ENCODE assay signal across 16 cellular contexts in genomic region chr3:37941608-37942540, GRCh38. TPM values are rescaled to one million over a fixed set of nuclear protein-coding genes. Genes with fewer than 3 reads are reported as not detected.
DNase-seq lines count a peak whose midpoint lies in the region; ATAC-seq, FAIRE-seq and TF ChIP-seq lines count a peak whose summit lies in the region.
"Had no signal": no experiment of that assay in that cellular context is flagged by ENCODE, and none has a peak within 500 bp of the region (broad histone marks: within the 10 kb centered on the region; RNA-seq: fewer than 3 reads in every experiment).

No MANE protein-coding gene starts in this region.

- no peak overlapping the region for H2BK15ac ChIP-seq in IMR-90 (ENCODE audit: low read depth, low read length)

- H3K9me3 ChIP-seq in IMR-90 (ENCODE audit: control insufficient read depth, insufficient read depth, low read length), result no peaks in the 10 kb centered on the region
- H3K9me3 ChIP-seq in K562 (replicated peaks; ENCODE audit: control insufficient read depth, insufficient read depth, low read depth, low read length), result no peaks in the 10 kb centered on the region
- H3K9me3 ChIP-seq in spleen, result no peaks in the 10 kb centered on the region

- H3K4me1 ChIP-seq in IMR-90 (ENCODE audit: control insufficient read depth, insufficient read depth, low read length), result peaks cover 24% of the 10 kb centered on the region
- peaks cover 0 to 10% of the 10 kb centered on the region in 2 experiments; a peak in 2 of 5 replicates for H3K4me1 ChIP-seq in K562 (replicated peaks in 1 of 2; ENCODE audit: control insufficient read depth in 2 of 2, insufficient read depth in 2 of 2, low read length in 2 of 2)
- peaks cover 23 to 75% (median 37%) of the 10 kb centered on the region in 6 donors for H3K4me1 ChIP-seq in spleen

- FAIRE-seq in K562 (lab: Jason Lieb, UNC), result no peak
- FAIRE-seq: islet of Langerhans had no signal

- no peak overlapping the region for H3K56ac ChIP-seq in IMR-90 (ENCODE audit: extremely low read depth, insufficient read depth, low read length)

- CTCF ChIA-PET in IMR-90 (lab: Yijun Ruan, JAX) (no interaction called here), K562 (lab: Yijun Ruan, JAX; ENCODE audit: low intra/inter-chr PET ratio) (no interaction called here)

- TF ChIP-seq POLR2A in IMR-90 (IDR thresholded peaks at IDR 0.05; ENCODE audit: low read depth, low read length) (no peak), K562 (conservative IDR thresholded peaks at IDR 0.05) (no peak), spleen (IDR thresholded peaks at IDR 0.05) (no peak)

- no peak overlapping the region for H2AFZ ChIP-seq in IMR-90 (replicated peaks; ENCODE audit: low read length, poor library complexity)
- H2AFZ ChIP-seq in K562 (ENCODE audit: low read depth, low read length), result no peak overlapping the region

- no peak for ATAC-seq in IMR-90 (ENCODE audit: low read depth)
- ATAC-seq in K562, result no peak
- ATAC-seq in left lobe of liver, result no peak
- ATAC-seq in stimulated activated naive CD8-positive, alpha-beta T cell treated with anti-CD3 and anti-CD28 coated beads, Interleukin-15, Interleukin-2, amounts not matched to agents 100 U/mL and 50 U/mL, for 24 hours, result no peak
- ATAC-seq: effector memory CD8-positive, alpha-beta T cell; naive thymus-derived CD4-positive, alpha-beta T cell had no signal

- H3K27ac ChIP-seq in IMR-90 (ENCODE audit: insufficient read depth, low read length) (no peak overlapping the region), K562 (ENCODE audit: extremely low read depth, low read depth, low read length) (no peak overlapping the region), spleen (peak overlapping the region in 7 of 8 donors; percentile 40 to 74 (median 62)), substantia nigra (ENCODE audit: low read depth, low read length, poor library complexity, severe bottlenecking) (no peak overlapping the region)

- H4K91ac ChIP-seq in IMR-90 (ENCODE audit: insufficient read depth, low read depth, low read length), result peak overlapping the region; percentile 6; the same call in 1 of the 2 replicates

- H4K5ac ChIP-seq in IMR-90 (ENCODE audit: low read depth, low read length), result no peak overlapping the region

- POLR2A ChIA-PET in IMR-90 (lab: Charles Lee; ENCODE audit: unreplicated experiment), result no interaction called here
- POLR2A ChIA-PET in K562 (lab: Yijun Ruan, JAX), result interaction anchor here (1.0 to 1.2 kb wide), 2 partner anchors 17 to 63 kb away, joined by 3 to 4 read pairs; no protein-coding TSS in a partner anchor

- no peak overlapping the region for H2BK5ac ChIP-seq in IMR-90 (ENCODE audit: low read depth, low read length, poor library complexity, severe bottlenecking)

- no peak for TF ChIP-seq RAD21 in IMR-90 (IDR thresholded peaks at IDR 0.05; ENCODE audit: low read length)
- no peak for TF ChIP-seq RAD21 in K562 (CRISPR knock-in tag; conservative IDR thresholded peaks at IDR 0.05 in 1 of 2, IDR thresholded peaks at IDR 0.05 in 1 of 2)

- H3K27me3 ChIP-seq in IMR-90 (ENCODE audit: control insufficient read depth, insufficient read depth, low read length) (no peaks in the 10 kb centered on the region), K562 (ENCODE audit: control insufficient read depth in 2 of 2, insufficient read depth in 2 of 2, low read length in 2 of 2) (peaks cover 2 to 11% of the 10 kb centered on the region in 2 experiments; a peak in 4 of 5 replicates), spleen (replicated peaks in 1 of 7) (no peaks in the 10 kb centered on the region)

- H3K4me2 ChIP-seq in IMR-90 (ENCODE audit: low read depth, low read length), result no peak overlapping the region; the same call in 1 of the 2 replicates
- H3K4me2 ChIP-seq in K562 (ENCODE audit: insufficient read depth, low read length), result no peak overlapping the region

- peaks cover 19 to 67% of the 10 kb centered on the region in 2 experiments for H3K79me1 ChIP-seq in IMR-90 (ENCODE audit: low read depth in 1 of 2, low read length in 2 of 2)

- intact Hi-C loops in IMR-90 (cut with micrococcal nuclease), result no loop called here
- intact Hi-C loops in K562 (cut with micrococcal nuclease), result no loop called here
- intact Hi-C loops in spleen (cut with DNase I; ENCODE audit: low total_unique reads), result no loop called here

- no peak overlapping the region for H2AK9ac ChIP-seq in IMR-90 (replicated peaks; ENCODE audit: low read depth, low read length, poor library complexity)

- H2AK5ac ChIP-seq in IMR-90 (ENCODE audit: low read depth, low read length), result no peak overlapping the region

- in situ Hi-C loops in IMR-90 (cut with MboI; ENCODE audit: low sequenced_read_pairs) (no loop called here), K562 (cut with MboI) (no loop called here)

- no peak overlapping the region for H3K9ac ChIP-seq in IMR-90 (ENCODE audit: low read depth, low read length)
- H3K9ac ChIP-seq in K562 (ENCODE audit: insufficient read depth in 1 of 2, low read depth in 2 of 2, low read length in 2 of 2), result no peak overlapping the region

- H4K8ac ChIP-seq in IMR-90 (ENCODE audit: low read depth in 2 of 2, low read length in 2 of 2), result no peak overlapping the region

- no peak for TF ChIP-seq EP300 in K562 (IDR thresholded peaks at IDR 0.05; ENCODE audit: low read length)

- no peak overlapping the region for H3K18ac ChIP-seq in IMR-90 (ENCODE audit: low read depth, low read length)

- no peak overlapping the region; the same call in 1 of the 2 replicates for H3K4ac ChIP-seq in IMR-90 (ENCODE audit: low read depth, low read length)

- no peak overlapping the region for H3K14ac ChIP-seq in IMR-90 (replicated peaks; ENCODE audit: low read depth, low read length)

- TF ChIP-seq CTCF in IMR-90 (conservative IDR thresholded peaks at IDR 0.05; ENCODE audit: low read depth, low read length) (no peak), K562 (IDR thresholded peaks at IDR 0.05 in 2 of 3, conservative IDR thresholded peaks at IDR 0.05 in 1 of 3; ENCODE audit: insufficient read depth in 2 of 3, low read depth in 1 of 3, low read length in 3 of 3) (no peak), spleen (IDR thresholded peaks at IDR 0.05 in 8 of 11, conservative IDR thresholded peaks at IDR 0.05 in 3 of 11) (no peak), GM20000 (IDR thresholded peaks at IDR 0.05; ENCODE audit: extremely low read depth, missing control alignments) (no peak)

- no peak for DNase-seq in IMR-90
- no peak for DNase-seq in K562 (ENCODE audit: extremely low read depth in 1 of 4, low spot score in 3 of 4)
- peak; percentile 40 for DNase-seq in left lobe of liver (ENCODE audit: low spot score)
- no peak for DNase-seq in spleen
- no peak for DNase-seq in stimulated activated naive CD8-positive, alpha-beta T cell treated with anti-CD3 and anti-CD28 coated beads, Interleukin-15, Interleukin-2, amounts not matched to agents 100 U/mL and 50 U/mL, for 24 hours
- no peak for DNase-seq in GF-D8 (lab: John Stamatoyannopoulos, UW)
- no peak for DNase-seq in GM20000 (ENCODE audit: low spot score)
- no peak for DNase-seq in substantia nigra (lab: John Stamatoyannopoulos, UW)
- DNase-seq: activated gamma-delta T cell treated with Interleukin-2 at 50 U/mL for 16 hours; effector memory CD8-positive, alpha-beta T cell; H7; naive thymus-derived CD4-positive, alpha-beta T cell; NCI-H1092; NCI-H2171; stimulated activated CD4-positive, alpha-beta T cell treated with anti-CD3 and anti-CD28 coated beads, Interleukin-4, amount 100 ng/mL, for 24 hours had no signal

- no peak overlapping the region for H2BK20ac ChIP-seq in IMR-90 (ENCODE audit: low read depth, low read length)

- H3K4me3 ChIP-seq in IMR-90 (ENCODE audit: insufficient read depth, low read depth, low read length), result no peak overlapping the region
- no peak overlapping the region for H3K4me3 ChIP-seq in K562
- H3K4me3 ChIP-seq in spleen, result no peak overlapping the region

- H3K36me3 ChIP-seq in IMR-90 (ENCODE audit: control insufficient read depth, insufficient read depth, low read length) (no peaks in the 10 kb centered on the region), K562 (ENCODE audit: control insufficient read depth, insufficient read depth, low read length) (no peaks in the 10 kb centered on the region), spleen (no peaks in the 10 kb centered on the region)

- no peak overlapping the region for H3K23ac ChIP-seq in IMR-90 (ENCODE audit: low read depth, low read length)

- H4K20me1 ChIP-seq in IMR-90 (ENCODE audit: insufficient read depth, low read length), result peaks cover 7% of the 10 kb centered on the region; the same call in 1 of the 2 replicates
- H4K20me1 ChIP-seq in K562 (replicated peaks; ENCODE audit: control insufficient read depth, insufficient read depth, low read length), result peaks cover 6% of the 10 kb centered on the region

- no TSS peak for BruUV-seq in IMR-90 (replicated peaks; lab: Mats Ljungman, UMichigan)
- no TSS peak for BruUV-seq in K562 (replicated peaks; lab: Mats Ljungman, UMichigan)

- WGBS in IMR-90 (ENCODE audit: extremely low coverage in 2 of 2, insufficient read length in 1 of 2), 2 experiments, result no CpG with 5 or more reads among the region's 12 CpGs
- WGBS in K562 (ENCODE audit: insufficient coverage, low coverage, missing lambda C conversion rate), result 35% methylated on average over 12 of the region's 12 CpGs
- 74 to 80% (median 79%) methylated on average over 12 of the region's 12 CpGs for WGBS in spleen, 5 donors

- no peaks in the 10 kb centered on the region for H3K79me2 ChIP-seq in K562 (ENCODE audit: control insufficient read depth, insufficient read depth, low read length)

- no peak overlapping the region for H2BK120ac ChIP-seq in IMR-90 (ENCODE audit: low read depth, low read length)

- dilution Hi-C loops in IMR-90 (cut with HindIII; ENCODE audit: low sequenced_read_pairs, unreplicated experiment), result no loop called here

- H3K9me1 ChIP-seq in IMR-90 (ENCODE audit: insufficient read depth, low read length), result peaks cover 24% of the 10 kb centered on the region
- H3K9me1 ChIP-seq in K562 (ENCODE audit: control insufficient read depth, insufficient read depth, low read length), result peaks cover 3% of the 10 kb centered on the region

RNA-seq across cellular contexts. Expression of gene VILL, which starts 48.7 kb away (rescaled TPM):
- total RNA-seq in IMR-90 (2012; rRNA removed) (2.3 and 2.5 TPM in 2 replicates), K562 (2014; rRNA removed) (12.6 and 17.4 TPM in 2 replicates), K562 (2014; rRNA removed; fragmentation: Illumina TruSeq; extraction: Trizol) (3.3 and 4.3 TPM in 2 replicates), K562 (2015; rRNA removed; fragmentation: Illumina TruSeq; extraction: Trizol) (8.8 and 9.2 TPM in 2 replicates), K562 (2021) (12.4 and 13.4 TPM in 2 replicates), left lobe of liver (0.48 TPM), spleen (10 to 100 TPM; 14.4 to 23.4 (median 16.1) TPM)
- polyA plus RNA-seq in IMR-90 (2012; rRNA removed) (4.5 and 4.7 TPM in 2 replicates), K562 (2011; rRNA removed) (7.7 and 10.6 TPM in 2 replicates), K562 (2014; fragmentation: Illumina TruSeq; extraction: Trizol) (8.7 and 9.8 TPM in 2 replicates), K562 (2014; fragmentation: Nextera tagmentation; extraction: Ambion mirVana) (under 1 TPM; 0.11 to 0.49 TPM), K562 (2014; rRNA removed) (16.0 and 18.1 TPM in 2 replicates), spleen (10 to 100 TPM; 19.2 to 21.5 (median 20.1) TPM)
- 1.3 and 3.7 TPM in 2 replicates for polyA plus RNA-seq in IMR-90 (2012; cell fraction: cytosol; rRNA removed)
- 15.6 and 35.8 TPM in 2 replicates for polyA plus RNA-seq in IMR-90 (2012; cell fraction: nucleus; rRNA removed; ENCODE audit: low replicate concordance)
- total RNA-seq in K562 (2011; cell fraction: chromatin; rRNA removed; ENCODE audit: low replicate concordance), result 21.1 and 67.2 TPM in 2 replicates
- 38.7 and 48.8 TPM in 2 replicates for total RNA-seq in K562 (2011; cell fraction: nucleolus; rRNA removed)
- 25.6 and 29.8 TPM in 2 replicates for total RNA-seq in K562 (2011; cell fraction: nucleoplasm; rRNA removed)
- polyA plus RNA-seq in K562 (2011; cell fraction: cytosol; rRNA removed), result 9.8 and 17.0 TPM in 2 replicates
- 51.3 and 85.1 TPM in 2 replicates for polyA plus RNA-seq in K562 (2011; cell fraction: nucleus; rRNA removed)
- polyA plus RNA-seq in K562 (2012), result 10.0 and 15.4 TPM in 2 replicates
- polyA minus RNA-seq in K562 (2011; rRNA and poly(A)+ RNA removed), result 10.8 and 11.9 TPM in 2 replicates
- 2.6 and 4.9 TPM in 2 replicates for polyA minus RNA-seq in K562 (2011; cell fraction: cytosol; rRNA and poly(A)+ RNA removed)
- polyA minus RNA-seq in K562 (2011; cell fraction: nucleus; rRNA and poly(A)+ RNA removed), result 32.0 and 33.5 TPM in 2 replicates

Comparison
In these comparisons a context has a peak if more than half of its experiments do, and no peak if none do; other contexts are left out.
1. H3K27ac ChIP-seq: peak in spleen (7 of 8); none in IMR-90 (single experiment), K562 (single experiment) and substantia nigra (single experiment).